In the genomic region with DNA sequence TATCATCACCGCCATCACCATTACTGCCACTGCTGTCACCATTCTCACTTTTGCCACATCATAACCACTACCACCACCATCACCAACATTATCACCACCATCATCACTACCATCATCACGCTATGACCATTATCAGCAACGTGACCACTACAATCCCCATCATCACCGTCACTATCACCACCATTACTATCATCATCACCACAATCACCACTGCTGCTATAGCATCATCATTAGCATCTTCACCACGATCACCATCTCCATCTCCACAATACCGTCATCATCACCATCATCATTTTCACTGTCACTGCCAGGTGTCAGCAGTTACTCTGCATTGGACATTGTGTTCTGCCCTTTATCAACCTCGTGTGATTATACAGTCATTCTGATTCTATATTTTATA, we compare ENCODE assay signal across 1 cellular context.
A peak's percentile ranks its signal among the peaks of the same experiment; 100 is the strongest.
TF ChIP-seq lines count a peak whose summit lies in the region.

No MANE protein-coding gene starts in this region.

TF ChIP-seq in HepG2, 621 proteins besides CTCF, POLR2A, EP300 and RAD21 (continues in another document):
- TF ChIP-seq KDM6A (CRISPR knock-in tag; IDR thresholded peaks at IDR 0.05; ENCODE audit: low read depth) = no peak
- peak; percentile 53; the same call in 1 of the 2 replicates for TF ChIP-seq FOXK2 (IDR thresholded peaks at IDR 0.05)
- TF ChIP-seq, protein P1, sequence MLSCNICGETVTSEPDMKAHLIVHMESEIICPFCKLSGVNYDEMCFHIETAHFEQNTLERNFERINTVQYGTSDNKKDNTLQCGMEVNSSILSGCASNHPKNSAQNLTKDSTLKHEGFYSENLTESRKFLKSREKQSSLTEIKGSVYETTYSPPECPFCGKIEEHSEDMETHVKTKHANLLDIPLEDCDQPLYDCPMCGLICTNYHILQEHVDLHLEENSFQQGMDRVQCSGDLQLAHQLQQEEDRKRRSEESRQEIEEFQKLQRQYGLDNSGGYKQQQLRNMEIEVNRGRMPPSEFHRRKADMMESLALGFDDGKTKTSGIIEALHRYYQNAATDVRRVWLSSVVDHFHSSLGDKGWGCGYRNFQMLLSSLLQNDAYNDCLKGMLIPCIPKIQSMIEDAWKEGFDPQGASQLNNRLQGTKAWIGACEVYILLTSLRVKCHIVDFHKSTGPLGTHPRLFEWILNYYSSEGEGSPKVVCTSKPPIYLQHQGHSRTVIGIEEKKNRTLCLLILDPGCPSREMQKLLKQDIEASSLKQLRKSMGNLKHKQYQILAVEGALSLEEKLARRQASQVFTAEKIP (CRISPR knock-in tag; IDR thresholded peaks at IDR 0.05; ENCODE audit: borderline replicate concordance) = no peak
- TF ChIP-seq ISL2 (CRISPR knock-in tag; IDR thresholded peaks at IDR 0.05) = no peak
- TF ChIP-seq ZNF350 (CRISPR knock-in tag; IDR thresholded peaks at IDR 0.05; ENCODE audit: borderline replicate concordance, low read depth) = no peak
- peak; percentile 95 for TF ChIP-seq CREB1 (IDR thresholded peaks at IDR 0.05)
- TF ChIP-seq CREB1 (CRISPR knock-in tag; IDR thresholded peaks at IDR 0.05) = no peak
- no peak for TF ChIP-seq ZSCAN21 (CRISPR knock-in tag; IDR thresholded peaks at IDR 0.05; ENCODE audit: borderline replicate concordance)
- TF ChIP-seq ATAD3A (CRISPR knock-in tag; IDR thresholded peaks at IDR 0.05) = no peak
- TF ChIP-seq, protein P2, sequence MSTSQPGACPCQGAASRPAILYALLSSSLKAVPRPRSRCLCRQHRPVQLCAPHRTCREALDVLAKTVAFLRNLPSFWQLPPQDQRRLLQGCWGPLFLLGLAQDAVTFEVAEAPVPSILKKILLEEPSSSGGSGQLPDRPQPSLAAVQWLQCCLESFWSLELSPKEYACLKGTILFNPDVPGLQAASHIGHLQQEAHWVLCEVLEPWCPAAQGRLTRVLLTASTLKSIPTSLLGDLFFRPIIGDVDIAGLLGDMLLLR (CRISPR knock-in tag; IDR thresholded peaks at IDR 0.05) = no peak
- no peak for TF ChIP-seq ZNF383 (CRISPR knock-in tag; IDR thresholded peaks at IDR 0.05; ENCODE audit: borderline replicate concordance)
- TF ChIP-seq ZNF598 (CRISPR knock-in tag; IDR thresholded peaks at IDR 0.05; ENCODE audit: borderline replicate concordance) = no peak
- TF ChIP-seq RFXAP (CRISPR knock-in tag; IDR thresholded peaks at IDR 0.05; ENCODE audit: borderline replicate concordance) = no peak
- TF ChIP-seq ZNF619 (CRISPR knock-in tag; IDR thresholded peaks at IDR 0.05) = no peak
- no peak for TF ChIP-seq ZNF7 (CRISPR knock-in tag; IDR thresholded peaks at IDR 0.05)
- TF ChIP-seq, protein P3, sequence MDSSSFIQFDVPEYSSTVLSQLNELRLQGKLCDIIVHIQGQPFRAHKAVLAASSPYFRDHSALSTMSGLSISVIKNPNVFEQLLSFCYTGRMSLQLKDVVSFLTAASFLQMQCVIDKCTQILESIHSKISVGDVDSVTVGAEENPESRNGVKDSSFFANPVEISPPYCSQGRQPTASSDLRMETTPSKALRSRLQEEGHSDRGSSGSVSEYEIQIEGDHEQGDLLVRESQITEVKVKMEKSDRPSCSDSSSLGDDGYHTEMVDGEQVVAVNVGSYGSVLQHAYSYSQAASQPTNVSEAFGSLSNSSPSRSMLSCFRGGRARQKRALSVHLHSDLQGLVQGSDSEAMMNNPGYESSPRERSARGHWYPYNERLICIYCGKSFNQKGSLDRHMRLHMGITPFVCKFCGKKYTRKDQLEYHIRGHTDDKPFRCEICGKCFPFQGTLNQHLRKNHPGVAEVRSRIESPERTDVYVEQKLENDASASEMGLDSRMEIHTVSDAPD (CRISPR knock-in tag; IDR thresholded peaks at IDR 0.05) = no peak
- TF ChIP-seq ZNF30 (CRISPR knock-in tag; IDR thresholded peaks at IDR 0.05) = no peak
- TF ChIP-seq ZNF749 (CRISPR knock-in tag; IDR thresholded peaks at IDR 0.05; ENCODE audit: borderline replicate concordance) = no peak
- TF ChIP-seq, protein P4, sequence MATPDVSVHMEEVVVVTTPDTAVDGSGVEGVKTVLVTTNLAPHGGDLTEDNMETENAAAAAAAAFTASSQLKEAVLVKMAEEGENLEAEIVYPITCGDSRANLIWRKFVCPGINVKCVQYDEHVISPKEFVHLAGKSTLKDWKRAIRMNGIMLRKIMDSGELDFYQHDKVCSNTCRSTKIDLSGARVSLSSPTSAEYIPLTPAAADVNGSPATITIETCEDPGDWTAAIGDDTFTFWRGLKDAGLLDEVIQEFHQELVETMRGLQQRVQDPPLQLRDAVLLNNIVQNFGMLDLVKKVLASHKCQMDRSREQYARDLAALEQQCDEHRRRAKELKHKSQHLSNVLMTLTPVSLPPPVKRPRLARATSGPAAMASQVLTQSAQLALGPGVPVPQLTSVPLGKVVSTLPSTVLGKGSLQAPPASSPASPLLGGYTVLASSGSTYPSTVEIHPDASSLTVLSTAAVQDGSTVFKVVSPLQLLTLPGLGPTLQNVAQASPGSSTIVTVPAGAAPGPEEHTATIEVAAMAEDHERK (CRISPR knock-in tag; IDR thresholded peaks at IDR 0.05; ENCODE audit: low read depth) = no peak
- TF ChIP-seq, protein P5, sequence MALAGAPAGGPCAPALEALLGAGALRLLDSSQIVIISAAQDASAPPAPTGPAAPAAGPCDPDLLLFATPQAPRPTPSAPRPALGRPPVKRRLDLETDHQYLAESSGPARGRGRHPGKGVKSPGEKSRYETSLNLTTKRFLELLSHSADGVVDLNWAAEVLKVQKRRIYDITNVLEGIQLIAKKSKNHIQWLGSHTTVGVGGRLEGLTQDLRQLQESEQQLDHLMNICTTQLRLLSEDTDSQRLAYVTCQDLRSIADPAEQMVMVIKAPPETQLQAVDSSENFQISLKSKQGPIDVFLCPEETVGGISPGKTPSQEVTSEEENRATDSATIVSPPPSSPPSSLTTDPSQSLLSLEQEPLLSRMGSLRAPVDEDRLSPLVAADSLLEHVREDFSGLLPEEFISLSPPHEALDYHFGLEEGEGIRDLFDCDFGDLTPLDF (CRISPR knock-in tag; IDR thresholded peaks at IDR 0.05) = no peak
- TF ChIP-seq, protein P6, sequence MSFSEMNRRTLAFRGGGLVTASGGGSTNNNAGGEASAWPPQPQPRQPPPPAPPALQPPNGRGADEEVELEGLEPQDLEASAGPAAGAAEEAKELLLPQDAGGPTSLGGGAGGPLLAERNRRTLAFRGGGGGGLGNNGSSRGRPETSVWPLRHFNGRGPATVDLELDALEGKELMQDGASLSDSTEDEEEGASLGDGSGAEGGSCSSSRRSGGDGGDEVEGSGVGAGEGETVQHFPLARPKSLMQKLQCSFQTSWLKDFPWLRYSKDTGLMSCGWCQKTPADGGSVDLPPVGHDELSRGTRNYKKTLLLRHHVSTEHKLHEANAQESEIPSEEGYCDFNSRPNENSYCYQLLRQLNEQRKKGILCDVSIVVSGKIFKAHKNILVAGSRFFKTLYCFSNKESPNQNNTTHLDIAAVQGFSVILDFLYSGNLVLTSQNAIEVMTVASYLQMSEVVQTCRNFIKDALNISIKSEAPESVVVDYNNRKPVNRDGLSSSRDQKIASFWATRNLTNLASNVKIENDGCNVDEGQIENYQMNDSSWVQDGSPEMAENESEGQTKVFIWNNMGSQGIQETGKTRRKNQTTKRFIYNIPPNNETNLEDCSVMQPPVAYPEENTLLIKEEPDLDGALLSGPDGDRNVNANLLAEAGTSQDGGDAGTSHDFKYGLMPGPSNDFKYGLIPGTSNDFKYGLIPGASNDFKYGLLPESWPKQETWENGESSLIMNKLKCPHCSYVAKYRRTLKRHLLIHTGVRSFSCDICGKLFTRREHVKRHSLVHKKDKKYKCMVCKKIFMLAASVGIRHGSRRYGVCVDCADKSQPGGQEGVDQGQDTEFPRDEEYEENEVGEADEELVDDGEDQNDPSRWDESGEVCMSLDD (CRISPR knock-in tag; IDR thresholded peaks at IDR 0.05; ENCODE audit: borderline replicate concordance) = no peak
- TF ChIP-seq NBN (conservative IDR thresholded peaks at IDR 0.05) = peak; percentile 90; the same call in 1 of the 2 replicates
- no peak for TF ChIP-seq BRD4 (CRISPR knock-in tag; IDR thresholded peaks at IDR 0.05)
- no peak for TF ChIP-seq PHF5A (CRISPR knock-in tag; IDR thresholded peaks at IDR 0.05; ENCODE audit: low read depth, unreplicated experiment)
- no peak for TF ChIP-seq ADNP (CRISPR knock-in tag; IDR thresholded peaks at IDR 0.05)
- TF ChIP-seq RNF2 (conservative IDR thresholded peaks at IDR 0.05; ENCODE audit: low read depth) = no peak
- no peak for TF ChIP-seq SP140L (CRISPR knock-in tag; IDR thresholded peaks at IDR 0.05; ENCODE audit: borderline replicate concordance)
- TF ChIP-seq, protein P7, sequence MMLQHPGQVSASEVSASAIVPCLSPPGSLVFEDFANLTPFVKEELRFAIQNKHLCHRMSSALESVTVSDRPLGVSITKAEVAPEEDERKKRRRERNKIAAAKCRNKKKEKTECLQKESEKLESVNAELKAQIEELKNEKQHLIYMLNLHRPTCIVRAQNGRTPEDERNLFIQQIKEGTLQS (CRISPR knock-in tag; IDR thresholded peaks at IDR 0.05) = no peak
- TF ChIP-seq ZNF616 (CRISPR knock-in tag; IDR thresholded peaks at IDR 0.05; ENCODE audit: low read depth) = no peak
- TF ChIP-seq, protein P8, sequence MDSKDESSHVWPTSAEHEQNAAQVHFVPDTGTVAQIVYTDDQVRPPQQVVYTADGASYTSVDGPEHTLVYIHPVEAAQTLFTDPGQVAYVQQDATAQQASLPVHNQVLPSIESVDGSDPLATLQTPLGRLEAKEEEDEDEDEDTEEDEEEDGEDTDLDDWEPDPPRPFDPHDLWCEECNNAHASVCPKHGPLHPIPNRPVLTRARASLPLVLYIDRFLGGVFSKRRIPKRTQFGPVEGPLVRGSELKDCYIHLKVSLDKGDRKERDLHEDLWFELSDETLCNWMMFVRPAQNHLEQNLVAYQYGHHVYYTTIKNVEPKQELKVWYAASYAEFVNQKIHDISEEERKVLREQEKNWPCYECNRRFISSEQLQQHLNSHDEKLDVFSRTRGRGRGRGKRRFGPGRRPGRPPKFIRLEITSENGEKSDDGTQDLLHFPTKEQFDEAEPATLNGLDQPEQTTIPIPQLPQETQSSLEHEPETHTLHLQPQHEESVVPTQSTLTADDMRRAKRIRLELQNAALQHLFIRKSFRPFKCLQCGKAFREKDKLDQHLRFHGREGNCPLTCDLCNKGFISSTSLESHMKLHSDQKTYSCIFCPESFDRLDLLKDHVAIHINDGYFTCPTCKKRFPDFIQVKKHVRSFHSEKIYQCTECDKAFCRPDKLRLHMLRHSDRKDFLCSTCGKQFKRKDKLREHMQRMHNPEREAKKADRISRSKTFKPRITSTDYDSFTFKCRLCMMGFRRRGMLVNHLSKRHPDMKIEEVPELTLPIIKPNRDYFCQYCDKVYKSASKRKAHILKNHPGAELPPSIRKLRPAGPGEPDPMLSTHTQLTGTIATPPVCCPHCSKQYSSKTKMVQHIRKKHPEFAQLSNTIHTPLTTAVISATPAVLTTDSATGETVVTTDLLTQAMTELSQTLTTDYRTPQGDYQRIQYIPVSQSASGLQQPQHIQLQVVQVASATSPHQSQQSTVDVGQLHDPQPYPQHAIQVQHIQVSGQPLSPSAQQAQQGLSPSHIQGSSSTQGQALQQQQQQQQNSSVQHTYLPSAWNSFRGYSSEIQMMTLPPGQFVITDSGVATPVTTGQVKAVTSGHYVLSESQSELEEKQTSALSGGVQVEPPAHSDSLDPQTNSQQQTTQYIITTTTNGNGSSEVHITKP (CRISPR knock-in tag; IDR thresholded peaks at IDR 0.05; ENCODE audit: low read depth) = no peak
- no peak for TF ChIP-seq KDM3A (CRISPR knock-in tag; IDR thresholded peaks at IDR 0.05; ENCODE audit: low read depth)
- TF ChIP-seq, protein P9, sequence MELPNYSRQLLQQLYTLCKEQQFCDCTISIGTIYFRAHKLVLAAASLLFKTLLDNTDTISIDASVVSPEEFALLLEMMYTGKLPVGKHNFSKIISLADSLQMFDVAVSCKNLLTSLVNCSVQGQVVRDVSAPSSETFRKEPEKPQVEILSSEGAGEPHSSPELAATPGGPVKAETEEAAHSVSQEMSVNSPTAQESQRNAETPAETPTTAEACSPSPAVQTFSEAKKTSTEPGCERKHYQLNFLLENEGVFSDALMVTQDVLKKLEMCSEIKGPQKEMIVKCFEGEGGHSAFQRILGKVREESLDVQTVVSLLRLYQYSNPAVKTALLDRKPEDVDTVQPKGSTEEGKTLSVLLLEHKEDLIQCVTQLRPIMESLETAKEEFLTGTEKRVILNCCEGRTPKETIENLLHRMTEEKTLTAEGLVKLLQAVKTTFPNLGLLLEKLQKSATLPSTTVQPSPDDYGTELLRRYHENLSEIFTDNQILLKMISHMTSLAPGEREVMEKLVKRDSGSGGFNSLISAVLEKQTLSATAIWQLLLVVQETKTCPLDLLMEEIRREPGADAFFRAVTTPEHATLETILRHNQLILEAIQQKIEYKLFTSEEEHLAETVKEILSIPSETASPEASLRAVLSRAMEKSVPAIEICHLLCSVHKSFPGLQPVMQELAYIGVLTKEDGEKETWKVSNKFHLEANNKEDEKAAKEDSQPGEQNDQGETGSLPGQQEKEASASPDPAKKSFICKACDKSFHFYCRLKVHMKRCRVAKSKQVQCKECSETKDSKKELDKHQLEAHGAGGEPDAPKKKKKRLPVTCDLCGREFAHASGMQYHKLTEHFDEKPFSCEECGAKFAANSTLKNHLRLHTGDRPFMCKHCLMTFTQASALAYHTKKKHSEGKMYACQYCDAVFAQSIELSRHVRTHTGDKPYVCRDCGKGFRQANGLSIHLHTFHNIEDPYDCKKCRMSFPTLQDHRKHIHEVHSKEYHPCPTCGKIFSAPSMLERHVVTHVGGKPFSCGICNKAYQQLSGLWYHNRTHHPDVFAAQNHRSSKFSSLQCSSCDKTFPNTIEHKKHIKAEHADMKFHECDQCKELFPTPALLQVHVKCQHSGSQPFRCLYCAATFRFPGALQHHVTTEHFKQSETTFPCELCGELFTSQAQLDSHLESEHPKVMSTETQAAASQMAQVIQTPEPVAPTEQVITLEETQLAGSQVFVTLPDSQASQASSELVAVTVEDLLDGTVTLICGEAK (IDR thresholded peaks at IDR 0.05) = 0 out of 2 replicates have a peak, but pooled peaks have one; percentile 10
- TF ChIP-seq, protein P9 (CRISPR knock-in tag; IDR thresholded peaks at IDR 0.05) = no peak
